23 cellular contexts compared by ENCODE assay signal in the genomic region with DNA sequence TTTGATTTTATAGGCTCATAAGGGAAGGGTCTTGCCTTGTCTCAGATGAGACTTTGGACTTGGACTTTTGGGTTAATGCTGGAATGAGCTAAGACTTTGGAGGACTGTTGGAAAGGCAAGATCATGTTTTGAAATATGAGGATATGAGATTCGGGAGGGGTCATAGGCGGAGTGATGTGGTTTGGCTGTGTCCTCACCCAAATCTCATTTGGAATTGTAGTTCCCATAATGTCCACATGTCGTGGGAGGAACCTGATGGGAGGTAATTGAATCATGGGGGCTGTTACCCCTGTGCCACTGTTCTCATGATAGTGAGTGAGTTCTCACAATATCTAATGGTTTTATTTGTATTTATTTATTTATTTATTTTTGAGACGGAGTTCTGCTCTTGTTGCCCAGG. TPM values are rescaled to one million over a fixed set of nuclear protein-coding genes. Genes with fewer than 3 reads are reported as not detected.
DNase-seq lines count a peak whose midpoint lies in the region; ATAC-seq and TF ChIP-seq lines count a peak whose summit lies in the region.
"Had no signal": no experiment of that assay in that cellular context is flagged by ENCODE, and none has a peak within 500 bp of the region (broad histone marks: within the 10 kb centered on the region; RNA-seq: fewer than 3 reads in every experiment).

No MANE protein-coding gene starts in this region.

- no peaks in the 10 kb centered on the region for H3K4me1 Mint-ChIP-seq in activated CD8-positive, alpha-beta T cell treated with anti-CD3 and anti-CD28 coated beads for 36 hours (ENCODE audit: low read depth)
- H3K4me1 Mint-ChIP-seq in activated CD8-positive, alpha-beta T cell treated with anti-CD3 and anti-CD28 coated beads, Interleukin-2, amount 10 ng/mL, durations not matched to agents 7 days and 5 days (ENCODE audit: low read depth) = no peaks in the 10 kb centered on the region
- no peaks in the 10 kb centered on the region for H3K4me1 Mint-ChIP-seq in activated naive CD8-positive, alpha-beta T cell treated with anti-CD3 and anti-CD28 coated beads, Interleukin-2, amount 50 U/mL, for 24 hours
- H3K4me1 Mint-ChIP-seq: CD4-positive, CD25-positive, alpha-beta regulatory T cell; naive thymus-derived CD8-positive, alpha-beta T cell had no signal

- no peak overlapping the region for H3K4me3 Mint-ChIP-seq in activated CD8-positive, alpha-beta T cell treated with anti-CD3 and anti-CD28 coated beads for 36 hours
- no peak overlapping the region for H3K4me3 Mint-ChIP-seq in activated CD8-positive, alpha-beta T cell treated with anti-CD3 and anti-CD28 coated beads, Interleukin-2, amount 10 ng/mL, durations not matched to agents 7 days and 5 days
- no peak overlapping the region for H3K4me3 Mint-ChIP-seq in activated naive CD8-positive, alpha-beta T cell treated with anti-CD3 and anti-CD28 coated beads, Interleukin-2, amount 50 U/mL, for 24 hours
- H3K4me3 Mint-ChIP-seq: CD4-positive, CD25-positive, alpha-beta regulatory T cell; naive thymus-derived CD8-positive, alpha-beta T cell; T-helper 1 cell treated with Interleukin-12 subunit alpha and Interleukin-12 subunit beta and Interleukin-4 antibody, amounts not matched to agents 30 μg/mL and 1 μg/mL, for 36 hours had no signal

- no peaks in the 10 kb centered on the region for H3K27me3 Mint-ChIP-seq in activated CD8-positive, alpha-beta T cell treated with anti-CD3 and anti-CD28 coated beads for 36 hours
- no peaks in the 10 kb centered on the region for H3K27me3 Mint-ChIP-seq in activated CD8-positive, alpha-beta T cell treated with anti-CD3 and anti-CD28 coated beads, Interleukin-2, amount 10 ng/mL, durations not matched to agents 7 days and 5 days (ENCODE audit: low read depth)
- no peaks in the 10 kb centered on the region for H3K27me3 Mint-ChIP-seq in activated naive CD8-positive, alpha-beta T cell treated with anti-CD3 and anti-CD28 coated beads, Interleukin-2, amount 50 U/mL, for 24 hours
- H3K27me3 Mint-ChIP-seq: CD4-positive, CD25-positive, alpha-beta regulatory T cell; naive thymus-derived CD8-positive, alpha-beta T cell had no signal

- CTCF ChIA-PET in activated CD8-positive, alpha-beta T cell treated with anti-CD3 and anti-CD28 coated beads for 36 hours (lab: Charles Lee) = no interaction called here
- CTCF ChIA-PET in activated CD8-positive, alpha-beta T cell treated with anti-CD3 and anti-CD28 coated beads, Interleukin-2, amount 10 ng/mL, durations not matched to agents 7 days and 5 days (lab: Charles Lee) = no interaction called here

- no peak for DNase-seq in activated CD8-positive, alpha-beta T cell treated with anti-CD3 and anti-CD28 coated beads for 36 hours
- DNase-seq in activated CD8-positive, alpha-beta T cell treated with anti-CD3 and anti-CD28 coated beads, Interleukin-2, amount 10 ng/mL, durations not matched to agents 7 days and 5 days = no peak
- DNase-seq in NB4 (ENCODE audit: low read depth) = peak; percentile 19
- DNase-seq in epithelial cell of proximal tubule (ENCODE audit: low read depth) = no peak
- no peak for DNase-seq in upper lobe of right lung
- no peak for DNase-seq in activated naive CD8-positive, alpha-beta T cell treated with anti-CD3 and anti-CD28 coated beads, Interleukin-2, amount 50 U/mL, for 24 hours
- no peak for DNase-seq in activated effector memory CD4-positive, alpha-beta T cell treated with Interleukin-2 at 50 U/mL for 16 hours
- DNase-seq in activated gamma-delta T cell (lab: John Stamatoyannopoulos, UW) = no peak
- DNase-seq: ACHN; activated gamma-delta T cell treated with Interleukin-2 at 50 U/mL for 16 hours; adrenal gland; CD4-positive, CD25-positive, alpha-beta regulatory T cell; DMS153; naive thymus-derived CD8-positive, alpha-beta T cell; NCI-H146; NCI-H524 treated with DMSO at 0.1 percent for 48 hours; OCI-M1; ovary; right cardiac atrium; SHP77 treated with DMSO at 0.1 percent for 48 hours had no signal

- no peak overlapping the region for H3K27ac ChIP-seq in upper lobe of right lung
- H3K27ac ChIP-seq: adrenal gland, gastroesophageal sphincter, ovary, VCaP had no signal

- no peak for TF ChIP-seq POLR2A in NB4 (IDR thresholded peaks at IDR 0.05; ENCODE audit: extremely low read depth, insufficient read length)

- no peaks in the 10 kb centered on the region for H3K4me1 ChIP-seq in upper lobe of right lung
- H3K4me1 ChIP-seq: adrenal gland, gastroesophageal sphincter had no signal

- no peak overlapping the region for H3K27ac Mint-ChIP-seq in activated CD8-positive, alpha-beta T cell treated with anti-CD3 and anti-CD28 coated beads for 36 hours
- no peak overlapping the region for H3K27ac Mint-ChIP-seq in activated CD8-positive, alpha-beta T cell treated with anti-CD3 and anti-CD28 coated beads, Interleukin-2, amount 10 ng/mL, durations not matched to agents 7 days and 5 days
- no peak overlapping the region for H3K27ac Mint-ChIP-seq in activated naive CD8-positive, alpha-beta T cell treated with anti-CD3 and anti-CD28 coated beads, Interleukin-2, amount 50 U/mL, for 24 hours
- H3K27ac Mint-ChIP-seq: CD4-positive, CD25-positive, alpha-beta regulatory T cell; T-helper 1 cell treated with Interleukin-12 subunit alpha and Interleukin-12 subunit beta and Interleukin-4 antibody, amounts not matched to agents 30 μg/mL and 1 μg/mL, for 36 hours had no signal

- peaks cover 8% of the 10 kb centered on the region for H3K9me3 Mint-ChIP-seq in activated CD8-positive, alpha-beta T cell treated with anti-CD3 and anti-CD28 coated beads for 36 hours
- peaks cover 8% of the 10 kb centered on the region for H3K9me3 Mint-ChIP-seq in activated CD8-positive, alpha-beta T cell treated with anti-CD3 and anti-CD28 coated beads, Interleukin-2, amount 10 ng/mL, durations not matched to agents 7 days and 5 days (ENCODE audit: insufficient read depth)
- peaks cover 9% of the 10 kb centered on the region for H3K9me3 Mint-ChIP-seq in activated naive CD8-positive, alpha-beta T cell treated with anti-CD3 and anti-CD28 coated beads, Interleukin-2, amount 50 U/mL, for 24 hours

- H3K9me3 ChIP-seq in upper lobe of right lung = no peaks in the 10 kb centered on the region
- H3K9me3 ChIP-seq: adrenal gland, gastroesophageal sphincter, ovary had no signal

- no peaks in the 10 kb centered on the region for H3K27me3 ChIP-seq in upper lobe of right lung
- H3K27me3 ChIP-seq: adrenal gland, gastroesophageal sphincter, ovary had no signal

- peak; percentile 21 for TF ChIP-seq CTCF in activated CD8-positive, alpha-beta T cell treated with anti-CD3 and anti-CD28 coated beads for 36 hours (IDR thresholded peaks at IDR 0.05)
- no peak for TF ChIP-seq CTCF in NB4 (IDR thresholded peaks at IDR 0.05; ENCODE audit: low read depth, low read length)
- peak; percentile 25 for TF ChIP-seq CTCF in epithelial cell of proximal tubule (conservative IDR thresholded peaks at IDR 0.05; ENCODE audit: low read depth, low read length)
- TF ChIP-seq CTCF in upper lobe of right lung (IDR thresholded peaks at IDR 0.05) = peak; percentile 8

- no peak overlapping the region for H3K4me3 ChIP-seq in NB4 (ENCODE audit: low read depth, low read length)
- H3K4me3 ChIP-seq in epithelial cell of proximal tubule (ENCODE audit: low read depth, low read length) = no peak overlapping the region
- H3K4me3 ChIP-seq in upper lobe of right lung = no peak overlapping the region
- H3K4me3 ChIP-seq: adrenal gland, gastroesophageal sphincter, ovary had no signal

- H3K36me3 ChIP-seq in upper lobe of right lung = peaks cover 3% of the 10 kb centered on the region
- H3K36me3 ChIP-seq: adrenal gland, ovary had no signal

- peaks cover 2% of the 10 kb centered on the region for H3K36me3 Mint-ChIP-seq in activated CD8-positive, alpha-beta T cell treated with anti-CD3 and anti-CD28 coated beads for 36 hours (ENCODE audit: low read depth)
- peaks cover 6% of the 10 kb centered on the region for H3K36me3 Mint-ChIP-seq in activated CD8-positive, alpha-beta T cell treated with anti-CD3 and anti-CD28 coated beads, Interleukin-2, amount 10 ng/mL, durations not matched to agents 7 days and 5 days (ENCODE audit: low read depth)
- peaks cover 1% of the 10 kb centered on the region for H3K36me3 Mint-ChIP-seq in activated naive CD8-positive, alpha-beta T cell treated with anti-CD3 and anti-CD28 coated beads, Interleukin-2, amount 50 U/mL, for 24 hours (ENCODE audit: low read depth)

- POLR2A ChIA-PET in activated CD8-positive, alpha-beta T cell treated with anti-CD3 and anti-CD28 coated beads for 36 hours (lab: Charles Lee) = no interaction called here
- POLR2A ChIA-PET in activated CD8-positive, alpha-beta T cell treated with anti-CD3 and anti-CD28 coated beads, Interleukin-2, amount 10 ng/mL, durations not matched to agents 7 days and 5 days (lab: Charles Lee) = interaction anchor here (1.1 kb wide), 1 partner anchor 15 kb away, joined by 3 read pairs; no protein-coding TSS in a partner anchor

- intact Hi-C loops in activated CD8-positive, alpha-beta T cell treated with anti-CD3 and anti-CD28 coated beads for 36 hours (cut with micrococcal nuclease) = no loop called here
- intact Hi-C loops in upper lobe of right lung (cut with DNase I) = no loop called here

- ATAC-seq in activated CD8-positive, alpha-beta T cell treated with anti-CD3 and anti-CD28 coated beads for 36 hours = no peak
- no peak for ATAC-seq in activated CD8-positive, alpha-beta T cell treated with anti-CD3 and anti-CD28 coated beads, Interleukin-2, amount 10 ng/mL, durations not matched to agents 7 days and 5 days
- ATAC-seq in upper lobe of right lung = no peak
- ATAC-seq in activated naive CD8-positive, alpha-beta T cell treated with anti-CD3 and anti-CD28 coated beads, Interleukin-2, amount 50 U/mL, for 24 hours = no peak
- ATAC-seq: gastroesophageal sphincter; naive thymus-derived CD8-positive, alpha-beta T cell; right cardiac atrium had no signal

RNA-seq across cellular contexts. Expression of a gene that starts 6.9 kb away (rescaled TPM):
- 100 to 1,000 TPM; 496 to 514 TPM for total RNA-seq in activated CD8-positive, alpha-beta T cell treated with anti-CD3 and anti-CD28 coated beads for 36 hours
- 100 to 1,000 TPM; 359 to 362 TPM for total RNA-seq in activated CD8-positive, alpha-beta T cell treated with anti-CD3 and anti-CD28 coated beads, Interleukin-2, amount 10 ng/mL, durations not matched to agents 7 days and 5 days
- 294 and 312 TPM in 2 replicates for total RNA-seq in epithelial cell of proximal tubule
- total RNA-seq in upper lobe of right lung = 551 TPM

RNA-seq across cellular contexts. Expression of a gene that starts 15.8 kb away (rescaled TPM):
- 10 to 100 TPM; 68.1 to 68.7 TPM for total RNA-seq in activated CD8-positive, alpha-beta T cell treated with anti-CD3 and anti-CD28 coated beads for 36 hours
- 10 to 100 TPM; 66.5 to 68.8 TPM for total RNA-seq in activated CD8-positive, alpha-beta T cell treated with anti-CD3 and anti-CD28 coated beads, Interleukin-2, amount 10 ng/mL, durations not matched to agents 7 days and 5 days
- total RNA-seq in epithelial cell of proximal tubule (34.8 and 56.6 TPM in 2 replicates), upper lobe of right lung (31.2 TPM)

RNA-seq across cellular contexts. Expression of a gene that starts 48.1 kb away (rescaled TPM):
- 10 to 100 TPM; 49.1 to 49.9 TPM for total RNA-seq in activated CD8-positive, alpha-beta T cell treated with anti-CD3 and anti-CD28 coated beads for 36 hours
- 10 to 100 TPM; 50.3 to 51.7 TPM for total RNA-seq in activated CD8-positive, alpha-beta T cell treated with anti-CD3 and anti-CD28 coated beads, Interleukin-2, amount 10 ng/mL, durations not matched to agents 7 days and 5 days
- 79.4 and 92.3 TPM in 2 replicates for total RNA-seq in epithelial cell of proximal tubule
- total RNA-seq in upper lobe of right lung = 26.5 TPM
